Comparison of ENCODE assay signal across 7 cellular contexts in the genomic region with DNA sequence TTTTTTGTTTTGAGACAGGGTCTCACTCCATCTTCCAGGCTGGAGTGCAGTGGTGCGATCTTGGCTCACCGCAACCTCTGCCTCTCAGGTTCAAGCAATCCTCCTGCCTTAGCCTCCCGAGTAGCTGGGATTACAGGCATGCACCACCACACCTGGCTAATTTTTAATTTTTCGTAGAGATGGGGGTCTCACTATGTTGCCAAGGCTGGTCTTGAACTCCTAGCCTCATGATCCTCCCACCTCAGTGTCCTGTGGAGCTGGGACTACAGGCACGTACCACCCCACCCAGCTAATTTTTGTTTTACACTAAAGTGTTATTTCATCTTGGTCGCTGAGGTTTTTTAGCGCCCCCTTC.
DNase-seq lines count a peak whose midpoint lies in the region; ATAC-seq and TF ChIP-seq lines count a peak whose summit lies in the region.
"Not testable (repeated sequence)": the region's sequence is repeated elsewhere in the genome, so short reads cannot be mapped to it uniquely, and the experiment has no call there.

No MANE protein-coding gene starts in this region.

- not testable (repeated sequence) for DNase-seq in CD4-positive, alpha-beta memory T cell; OCI-LY7 (ENCODE audit: low spot score); activated CD4-positive, alpha-beta T cell treated with anti-CD3 and anti-CD28 coated beads, Interleukin-2, amount 10 ng/mL, durations not matched to agents 24 days and 14 days; ascending aorta (ENCODE audit: low spot score in 2 of 2); memory B cell (ENCODE audit: low spot score in 2 of 2)
- peak; percentile 30 for DNase-seq in sciatic nerve (ENCODE audit: low spot score)

- not testable (repeated sequence) for H3K27ac ChIP-seq in CD4-positive, alpha-beta memory T cell (ENCODE audit: low read depth, low read length)
- H3K27ac ChIP-seq in OCI-LY7 (ENCODE audit: low read depth, low read length, poor library complexity, severe bottlenecking) = peak overlapping the region; percentile 85
- peak overlapping the region; percentile 92 to 94 for H3K27ac ChIP-seq in ascending aorta

- not testable (repeated sequence) for H3K27me3 Mint-ChIP-seq in CD4-positive, alpha-beta memory T cell; memory B cell
- H3K27me3 Mint-ChIP-seq in activated CD4-positive, alpha-beta T cell treated with anti-CD3 and anti-CD28 coated beads, Interleukin-2, amount 10 ng/mL, durations not matched to agents 24 days and 14 days = peaks cover 16% of the 10 kb centered on the region

- intact Hi-C loops in CD4-positive, alpha-beta memory T cell (cut with micrococcal nuclease); OCI-LY7 (cut with micrococcal nuclease; ENCODE audit: unreplicated experiment); ascending aorta (cut with DNase I); sciatic nerve (cut with DNase I): not testable (repeated sequence)
- intact Hi-C loops in activated CD4-positive, alpha-beta T cell treated with anti-CD3 and anti-CD28 coated beads, Interleukin-2, amount 10 ng/mL, durations not matched to agents 24 days and 14 days (cut with micrococcal nuclease) = loop anchor here (2.0 kb wide), 1 partner anchor 46 kb away; no protein-coding TSS in a partner anchor

- TF ChIP-seq CTCF in GM12875 (IDR thresholded peaks at IDR 0.05; ENCODE audit: borderline replicate concordance, insufficient read depth, low read depth, low read length); OCI-LY7 (conservative IDR thresholded peaks at IDR 0.05; ENCODE audit: low read length); ascending aorta (IDR thresholded peaks at IDR 0.05): not testable (repeated sequence)

- CTCF ChIA-PET in CD4-positive, alpha-beta memory T cell (lab: Charles Lee; ENCODE audit: partially characterized antibody) = interaction anchor here (0.8 to 6.4 kb wide), 5 partner anchors 8 to 131 kb away, joined by 4 to 123 read pairs (median 26); partner anchors contain the start of gene GADD45B
- CTCF ChIA-PET in OCI-LY7 (lab: Charles Lee; ENCODE audit: unreplicated experiment) = interaction anchor here (0.6 to 2.5 kb wide), 2 partner anchors 14 to 131 kb away, joined by 5 to 38 read pairs; no protein-coding TSS in a partner anchor

- H3K27me3 ChIP-seq in CD4-positive, alpha-beta memory T cell (ENCODE audit: insufficient read depth, low read length); ascending aorta: not testable (repeated sequence)

- H3K79me2 ChIP-seq in OCI-LY7 (ENCODE audit: insufficient read depth, low read depth, low read length) = not testable (repeated sequence)

- not testable (repeated sequence) for H3K36me3 Mint-ChIP-seq in CD4-positive, alpha-beta memory T cell; activated CD4-positive, alpha-beta T cell treated with anti-CD3 and anti-CD28 coated beads, Interleukin-2, amount 10 ng/mL, durations not matched to agents 24 days and 14 days (ENCODE audit: low read depth); memory B cell

- H3K9me3 ChIP-seq in CD4-positive, alpha-beta memory T cell (ENCODE audit: control insufficient read depth in 1 of 2, low read length in 2 of 2); OCI-LY7 (ENCODE audit: low read length); ascending aorta: not testable (repeated sequence)

- H3K9me3 Mint-ChIP-seq in CD4-positive, alpha-beta memory T cell; activated CD4-positive, alpha-beta T cell treated with anti-CD3 and anti-CD28 coated beads, Interleukin-2, amount 10 ng/mL, durations not matched to agents 24 days and 14 days; memory B cell: not testable (repeated sequence)

- not testable (repeated sequence) for BruUV-seq in OCI-LY7 (replicated peaks; lab: Mats Ljungman, UMichigan)

- H3K9me2 ChIP-seq in OCI-LY7 (ENCODE audit: insufficient read depth, low read length) = not testable (repeated sequence)

- not testable (repeated sequence) for ATAC-seq in memory B cell (ENCODE audit: low read depth); sciatic nerve

- peak overlapping the region in 4 of 8 donors; percentile 54 to 79 (median 69) for H3K4me3 Mint-ChIP-seq in CD4-positive, alpha-beta memory T cell
- peak overlapping the region; percentile 38 for H3K4me3 Mint-ChIP-seq in activated CD4-positive, alpha-beta T cell treated with anti-CD3 and anti-CD28 coated beads, Interleukin-2, amount 10 ng/mL, durations not matched to agents 24 days and 14 days
- not testable (repeated sequence) for H3K4me3 Mint-ChIP-seq in memory B cell

- H3K4me1 Mint-ChIP-seq in CD4-positive, alpha-beta memory T cell = peaks cover 16 to 40% (median 25%) of the 10 kb centered on the region in 4 donors
- peaks cover 32% of the 10 kb centered on the region for H3K4me1 Mint-ChIP-seq in activated CD4-positive, alpha-beta T cell treated with anti-CD3 and anti-CD28 coated beads, Interleukin-2, amount 10 ng/mL, durations not matched to agents 24 days and 14 days
- peaks cover 34% of the 10 kb centered on the region for H3K4me1 Mint-ChIP-seq in memory B cell

- peak overlapping the region; percentile 4; the same call in 1 of the 2 replicates for H2AFZ ChIP-seq in OCI-LY7 (ENCODE audit: low read length)

- H3K4me1 ChIP-seq in CD4-positive, alpha-beta memory T cell (ENCODE audit: insufficient read depth, low read length) = peaks cover 27% of the 10 kb centered on the region
- H3K4me1 ChIP-seq in OCI-LY7 (ENCODE audit: insufficient read depth, low read length, poor library complexity, severe bottlenecking) = peaks cover 64% of the 10 kb centered on the region
- H3K4me1 ChIP-seq in ascending aorta = peaks cover 2 to 10% of the 10 kb centered on the region in 2 donors

- H3K4me3 ChIP-seq in CD4-positive, alpha-beta memory T cell (ENCODE audit: low read length in 2 of 2); OCI-LY7 (ENCODE audit: low read depth, low read length, poor library complexity, severe bottlenecking); ascending aorta: not testable (repeated sequence)
- peak overlapping the region; percentile 39 for H3K4me3 ChIP-seq in GM12875 (ENCODE audit: low read depth, low read length)

- H3K36me3 ChIP-seq in CD4-positive, alpha-beta memory T cell (ENCODE audit: insufficient read depth, low read length); OCI-LY7 (ENCODE audit: insufficient read depth, low read length); ascending aorta: not testable (repeated sequence)

- peak overlapping the region; percentile 57 for H3K4me2 ChIP-seq in OCI-LY7 (ENCODE audit: low read length)

- peak overlapping the region; percentile 53 to 87 (median 68) for H3K27ac Mint-ChIP-seq in CD4-positive, alpha-beta memory T cell
- peak overlapping the region; percentile 5 for H3K27ac Mint-ChIP-seq in activated CD4-positive, alpha-beta T cell treated with anti-CD3 and anti-CD28 coated beads, Interleukin-2, amount 10 ng/mL, durations not matched to agents 24 days and 14 days
- H3K27ac Mint-ChIP-seq in memory B cell = peak overlapping the region; percentile 81

- H4K20me1 ChIP-seq in OCI-LY7 (ENCODE audit: insufficient read depth, low read length) = not testable (repeated sequence)

- POLR2A ChIA-PET in CD4-positive, alpha-beta memory T cell (lab: Charles Lee; ENCODE audit: partially characterized antibody) = interaction anchor here (1.0 to 9.5 kb wide), 4 partner anchors 10 to 132 kb away, joined by 3 to 258 read pairs (median 10); partner anchors contain the start of gene GADD45B
- POLR2A ChIA-PET in OCI-LY7 (lab: Charles Lee) = interaction anchor here (0.9 to 8.0 kb wide), 2 partner anchors 16 to 132 kb away, joined by 4 to 72 read pairs; partner anchors contain the start of gene GADD45B

Comparison
In these comparisons a context has a peak if more than half of its experiments do, and no peak if none do; other contexts are left out.
1. H3K27ac Mint-ChIP-seq: peak in every context shown above with its lines; median percentile 81 in memory B cell; 68 in CD4-positive, alpha-beta memory T cell; 5 in activated CD4-positive, alpha-beta T cell treated with anti-CD3 and anti-CD28 coated beads, Interleukin-2, amount 10 ng/mL, durations not matched to agents 24 days and 14 days.